Comparison of ENCODE assay signal across 1 cellular context in the genomic region with DNA sequence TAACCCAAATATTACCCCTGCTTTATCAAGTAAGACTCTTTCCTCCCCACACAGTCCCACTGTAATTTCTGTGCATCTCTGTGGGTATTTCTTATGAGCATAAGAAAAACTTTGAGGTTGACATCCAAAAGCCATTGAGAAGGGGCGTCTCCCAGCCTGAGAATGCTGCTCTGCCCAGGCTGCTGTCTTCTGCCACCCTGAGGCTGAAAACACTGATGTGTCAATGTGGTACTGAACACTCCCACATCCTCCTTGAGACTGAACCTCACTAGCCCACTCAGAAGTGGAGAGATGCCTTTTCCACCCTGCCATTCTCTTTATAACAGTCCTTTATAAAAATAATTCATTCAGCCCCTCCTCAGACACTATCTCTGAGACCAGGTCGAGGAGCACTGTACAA.
TF ChIP-seq lines count a peak whose summit lies in the region.

No MANE protein-coding gene starts in this region.

TF ChIP-seq in IMR-90, 13 proteins besides CTCF, POLR2A, EP300 and RAD21 (continued from another document):
- TF ChIP-seq, protein P1, sequence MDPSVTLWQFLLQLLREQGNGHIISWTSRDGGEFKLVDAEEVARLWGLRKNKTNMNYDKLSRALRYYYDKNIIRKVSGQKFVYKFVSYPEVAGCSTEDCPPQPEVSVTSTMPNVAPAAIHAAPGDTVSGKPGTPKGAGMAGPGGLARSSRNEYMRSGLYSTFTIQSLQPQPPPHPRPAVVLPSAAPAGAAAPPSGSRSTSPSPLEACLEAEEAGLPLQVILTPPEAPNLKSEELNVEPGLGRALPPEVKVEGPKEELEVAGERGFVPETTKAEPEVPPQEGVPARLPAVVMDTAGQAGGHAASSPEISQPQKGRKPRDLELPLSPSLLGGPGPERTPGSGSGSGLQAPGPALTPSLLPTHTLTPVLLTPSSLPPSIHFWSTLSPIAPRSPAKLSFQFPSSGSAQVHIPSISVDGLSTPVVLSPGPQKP (IDR thresholded peaks at IDR 0.05; ENCODE audit: borderline replicate concordance, low read depth, low read length), result no peak
- TF ChIP-seq MAZ (IDR thresholded peaks at IDR 0.05; ENCODE audit: borderline replicate concordance, low read depth, low read length) (no peak), RCOR1 (IDR thresholded peaks at IDR 0.05; ENCODE audit: insufficient replicate concordance, low read length) (no peak), RFX5 (IDR thresholded peaks at IDR 0.05; ENCODE audit: low read depth, low read length) (no peak), NFE2L2 (IDR thresholded peaks at IDR 0.05; ENCODE audit: low read depth, low read length) (no peak), MAFK (IDR thresholded peaks at IDR 0.05; ENCODE audit: low read depth, low read length) (no peak), SMC3 (IDR thresholded peaks at IDR 0.05; ENCODE audit: low read depth, low read length) (no peak)
- TF ChIP-seq, protein P2, sequence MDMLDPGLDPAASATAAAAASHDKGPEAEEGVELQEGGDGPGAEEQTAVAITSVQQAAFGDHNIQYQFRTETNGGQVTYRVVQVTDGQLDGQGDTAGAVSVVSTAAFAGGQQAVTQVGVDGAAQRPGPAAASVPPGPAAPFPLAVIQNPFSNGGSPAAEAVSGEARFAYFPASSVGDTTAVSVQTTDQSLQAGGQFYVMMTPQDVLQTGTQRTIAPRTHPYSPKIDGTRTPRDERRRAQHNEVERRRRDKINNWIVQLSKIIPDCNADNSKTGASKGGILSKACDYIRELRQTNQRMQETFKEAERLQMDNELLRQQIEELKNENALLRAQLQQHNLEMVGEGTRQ (IDR thresholded peaks at IDR 0.05; ENCODE audit: low read depth, low read length), result no peak
